In genomic region chr10:74589226-74589673, GRCh38 we compare ENCODE assay signal across 9 cellular contexts.
DNase-seq lines count a peak whose midpoint lies in the region; TF ChIP-seq lines count a peak whose summit lies in the region.
"Had no signal": no experiment of that assay in that cellular context is flagged by ENCODE, and none has a peak within 500 bp of the region (broad histone marks: within the 10 kb centered on the region; RNA-seq: fewer than 3 reads in every experiment).

No MANE protein-coding gene starts in this region.

- H3K4me3 Mint-ChIP-seq in endothelial cell (ENCODE audit: unreplicated experiment), result no peak overlapping the region

- H3K27ac Mint-ChIP-seq in endothelial cell (ENCODE audit: unreplicated experiment), result no peak overlapping the region

- H3K36me3 Mint-ChIP-seq in endothelial cell (ENCODE audit: low read depth, unreplicated experiment), result no peaks in the 10 kb centered on the region

- no peaks in the 10 kb centered on the region for H3K27me3 ChIP-seq in ACC112 (ENCODE audit: insufficient read depth, low read length)
- no peaks in the 10 kb centered on the region for H3K27me3 ChIP-seq in muscle layer of colon (ENCODE audit: control insufficient read depth in 1 of 2, insufficient read depth in 2 of 2, low read length in 2 of 2)
- H3K27me3 ChIP-seq: neutrophil had no signal

- H3K4me3 ChIP-seq in ACC112 (ENCODE audit: low read depth, low read length) (no peak overlapping the region), muscle layer of colon (ENCODE audit: low read depth in 1 of 2, low read length in 2 of 2) (peak overlapping the region in 1 of 2 donors; percentile 1)

- DNase-seq in HCEC 1CT (peak; percentile 97), NCI-H460 (ENCODE audit: extremely low read depth, low read depth) (peak; percentile 87), endothelial cell (ENCODE audit: low spot score) (peak; percentile 14), cortex of kidney (lab: John Stamatoyannopoulos, UW) (no peak)
- peak; percentile 65 for DNase-seq in activated CD8-positive, alpha-beta memory T cell treated with anti-CD3 and anti-CD28 coated beads, Interleukin-2, amount 50 U/mL, for 24 hours (ENCODE audit: extremely low read depth)
- peak; percentile 81 for DNase-seq in stimulated activated CD8-positive, alpha-beta memory T cell treated with anti-CD3 and anti-CD28 coated beads, Interleukin-4, amount 100 ng/mL, for 48 hours

- H3K9me3 Mint-ChIP-seq in endothelial cell (ENCODE audit: unreplicated experiment), result no peaks in the 10 kb centered on the region

- no peak overlapping the region for H3K9ac ChIP-seq in muscle layer of colon (ENCODE audit: low read length)

- H3K27ac ChIP-seq in ACC112 (ENCODE audit: low read depth, low read length) (peak overlapping the region; percentile 71), muscle layer of colon (ENCODE audit: low read depth, low read length) (peak overlapping the region; percentile 5)
- H3K27ac ChIP-seq: neutrophil had no signal

- H3K36me3 ChIP-seq in ACC112 (ENCODE audit: insufficient read depth, low read length) (no peaks in the 10 kb centered on the region), muscle layer of colon (ENCODE audit: insufficient read depth, low read length) (no peaks in the 10 kb centered on the region)

- no peaks in the 10 kb centered on the region for H3K27me3 Mint-ChIP-seq in endothelial cell (ENCODE audit: unreplicated experiment)

- TF ChIP-seq CTCF in endothelial cell (IDR thresholded peaks at IDR 0.05; ENCODE audit: unreplicated experiment), result no peak

- H3K79me2 ChIP-seq in ACC112 (ENCODE audit: control insufficient read depth, insufficient read depth, low read length, unreplicated experiment), result no peaks in the 10 kb centered on the region

- no peaks in the 10 kb centered on the region for H3K9me3 ChIP-seq in muscle layer of colon (ENCODE audit: low read length)
- H3K9me3 ChIP-seq: neutrophil had no signal

- peaks cover 15% of the 10 kb centered on the region for H3K4me1 Mint-ChIP-seq in endothelial cell (ENCODE audit: unreplicated experiment)

- H2AFZ ChIP-seq in ACC112 (ENCODE audit: low read length, unreplicated experiment), result no peak overlapping the region

- H3K4me1 ChIP-seq in ACC112 (ENCODE audit: control insufficient read depth, insufficient read depth, low read length, unreplicated experiment), result peaks cover 42% of the 10 kb centered on the region
- H3K4me1 ChIP-seq in muscle layer of colon (ENCODE audit: insufficient read depth, low read length), result peaks cover 62% of the 10 kb centered on the region
